28 cellular contexts compared by ENCODE assay signal in genomic region chr15:57932348-57932747, GRCh38.
"Had no signal": no experiment of that assay in that cellular context is flagged by ENCODE, and none has a peak within 500 bp of the region (broad histone marks: within the 10 kb centered on the region; RNA-seq: fewer than 3 reads in every experiment).

No MANE protein-coding gene starts in this region.

- H3K4me1 Mint-ChIP-seq: immature natural killer cell; naive thymus-derived CD8-positive, alpha-beta T cell; stimulated activated naive B cell treated with anti-CD40 and anti-IgM and Interleukin-4, amounts not matched to agents 10 μg/mL and 1 μg/mL and 100 μg/mL, for 72 hours had no signal

- H3K4me1 ChIP-seq: left lung, pancreas, prostate gland, stomach, testis, thyroid gland, transverse colon, vagina had no signal

- H3K36me3 ChIP-seq: left lung, lower lobe of right lung, pancreas, prostate gland, stomach, thyroid gland, transverse colon, upper lobe of left lung, vagina had no signal

- H3K9me3 ChIP-seq: left lung, lower lobe of right lung, pancreas, prostate gland, stomach, testis, thyroid gland, transverse colon, upper lobe of left lung, vagina had no signal

- H3K27ac Mint-ChIP-seq: immature natural killer cell; naive thymus-derived CD8-positive, alpha-beta T cell; nephron progenitor cell; stimulated activated naive B cell treated with anti-CD40 and anti-IgM and Interleukin-4, amounts not matched to agents 10 μg/mL and 1 μg/mL and 100 μg/mL, for 72 hours had no signal

- H3K4me2 ChIP-seq: hepatocyte had no signal

- H3K36me3 Mint-ChIP-seq: immature natural killer cell; naive thymus-derived CD8-positive, alpha-beta T cell; stimulated activated naive B cell treated with anti-CD40 and anti-IgM and Interleukin-4, amounts not matched to agents 10 μg/mL and 1 μg/mL and 100 μg/mL, for 72 hours had no signal

- H3K4me3 ChIP-seq: hepatocyte, left lung, lower lobe of right lung, pancreas, prostate gland, skin epidermis, stomach, testis, thyroid gland, transverse colon, upper lobe of left lung, vagina had no signal

- DNase-seq: immature natural killer cell; kidney; left colon; left lung; lower lobe of right lung; mammary epithelial cell; mesenchymal stem cell; naive thymus-derived CD8-positive, alpha-beta T cell; nephron progenitor cell; pancreas; posterior cingulate gyrus; retina; right cardiac atrium; stimulated activated CD4-positive, alpha-beta T cell treated with anti-CD3 and anti-CD28 coated beads, Interleukin-12 subunit alpha, Interleukin-12 subunit beta, amount 100 ng/mL, for 4 hours; stimulated activated CD4-positive, alpha-beta T cell treated with anti-CD3 and anti-CD28 coated beads, Interleukin-15, amount 100 ng/mL, for 24 hours; stimulated activated CD4-positive, alpha-beta T cell treated with anti-CD3 and anti-CD28 coated beads, Interleukin-2, amount 100 ng/mL, for 24 hours; stimulated activated CD4-positive, alpha-beta T cell treated with anti-CD3 and anti-CD28 coated beads, Interleukin-4, amount 100 ng/mL, for 1 hour; stimulated activated naive B cell treated with anti-CD40 and anti-IgM and Interleukin-4, amounts not matched to agents 10 μg/mL and 1 μg/mL and 100 μg/mL, for 72 hours; stimulated activated naive CD8-positive, alpha-beta T cell treated with anti-CD3 and anti-CD28 coated beads, Interleukin-15, Interleukin-2, amounts not matched to agents 100 U/mL and 50 U/mL, for 24 hours; stomach; testis; thyroid gland; transverse colon; upper lobe of left lung had no signal

- H3K79me2 ChIP-seq: hepatocyte had no signal

- H3K27ac ChIP-seq: hepatocyte, left lung, lower lobe of right lung, pancreas, prostate gland, skin epidermis, stomach, testis, thyroid gland, transverse colon, upper lobe of left lung, vagina had no signal

- H2AFZ ChIP-seq: hepatocyte had no signal

- H3K4me3 Mint-ChIP-seq: immature natural killer cell; naive thymus-derived CD8-positive, alpha-beta T cell; nephron progenitor cell; stimulated activated naive B cell treated with anti-CD40 and anti-IgM and Interleukin-4, amounts not matched to agents 10 μg/mL and 1 μg/mL and 100 μg/mL, for 72 hours had no signal
